ENCODE assay signal across 9 cellular contexts in genomic region chr12:96249196-96250118, GRCh38. TPM values are rescaled to one million over a fixed set of nuclear protein-coding genes. Genes with fewer than 3 reads are reported as not detected.
A peak's percentile ranks its signal among the peaks of the same experiment; 100 is the strongest.
DNase-seq lines count a peak whose midpoint lies in the region; ATAC-seq and TF ChIP-seq lines count a peak whose summit lies in the region.
"Had no signal": no experiment of that assay in that cellular context is flagged by ENCODE, and none has a peak within 500 bp of the region (broad histone marks: within the 10 kb centered on the region; RNA-seq: fewer than 3 reads in every experiment).

No MANE protein-coding gene starts in this region.

- no peak overlapping the region for H3K4me3 Mint-ChIP-seq in CD14-positive monocyte

- intact Hi-C loops in CD14-positive monocyte (cut with micrococcal nuclease) (no loop called here), Panc1 (cut with micrococcal nuclease; ENCODE audit: unreplicated experiment) (no loop called here), esophagus muscularis mucosa (cut with DNase I) (no loop called here)

- no TSS peak for BruUV-seq in Panc1 (replicated peaks; lab: Mats Ljungman, UMichigan)

- H3K36me3 ChIP-seq in Panc1 (ENCODE audit: control insufficient read depth, insufficient read depth, low read length) (no peaks in the 10 kb centered on the region), esophagus muscularis mucosa (peaks cover 12 to 53% (median 33%) of the 10 kb centered on the region in 4 donors)

- 54% methylated on average over 7 of the region's 16 CpGs for WGBS in esophagus muscularis mucosa

- H3K4me3 ChIP-seq in Panc1 (ENCODE audit: low read depth in 2 of 2, low read length in 2 of 2) (no peak overlapping the region), esophagus muscularis mucosa (no peak overlapping the region)

- peaks cover 0 to 3% (median 0%) of the 10 kb centered on the region in 7 donors for H3K9me3 Mint-ChIP-seq in CD14-positive monocyte

- ATAC-seq in Panc1 (peak; percentile 10; the same call in 1 of the 2 replicates), omental fat pad (ENCODE audit: low FRiP score) (peak; percentile 26), GM21381 (IDR thresholded peaks at IDR 0.05; ENCODE audit: unreplicated experiment) (no peak), HG03354 (IDR thresholded peaks at IDR 0.05; ENCODE audit: poor library complexity, severe bottlenecking, unreplicated experiment) (no peak)

- in situ Hi-C loops in Panc1 (cut with HindIII; ENCODE audit: low pct_unique_long_range_greater_than_20kb, low sequenced_read_pairs) = no loop called here

- CTCF ChIA-PET in Panc1 (lab: Charles Lee) = no interaction called here

- POLR2A ChIA-PET in Panc1 (lab: Charles Lee) = no interaction called here

- TF ChIP-seq CTCF in CD14-positive monocyte (IDR thresholded peaks at IDR 0.05) = no peak
- no peak for TF ChIP-seq CTCF in Panc1 (IDR thresholded peaks at IDR 0.05)
- no peak for TF ChIP-seq CTCF in esophagus muscularis mucosa (IDR thresholded peaks at IDR 0.05)
- TF ChIP-seq CTCF in omental fat pad (IDR thresholded peaks at IDR 0.05) = no peak

- H3K27me3 ChIP-seq in Panc1 (ENCODE audit: control insufficient read depth, insufficient read depth, low read length) (no peaks in the 10 kb centered on the region), esophagus muscularis mucosa (no peaks in the 10 kb centered on the region)

- TF ChIP-seq EP300 in esophagus muscularis mucosa (IDR thresholded peaks at IDR 0.05) = no peak

- H3K27ac ChIP-seq in Panc1 (ENCODE audit: low read length) = no peak overlapping the region
- peak overlapping the region; percentile 50 to 79 (median 66) for H3K27ac ChIP-seq in esophagus muscularis mucosa (replicated peaks in 1 of 4)

- peaks cover 8% of the 10 kb centered on the region for H3K4me1 Mint-ChIP-seq in CD14-positive monocyte

- peaks cover 76 to 80% of the 10 kb centered on the region in 2 donors for H3K36me3 Mint-ChIP-seq in CD14-positive monocyte

- H3K27ac Mint-ChIP-seq in CD14-positive monocyte = peak overlapping the region in 5 of 7 donors; percentile 32 to 83 (median 64)

- H3K9me3 ChIP-seq in Panc1 (ENCODE audit: control insufficient read depth, insufficient read depth, low read depth, low read length) (no peaks in the 10 kb centered on the region), esophagus muscularis mucosa (no peaks in the 10 kb centered on the region)

- no peak for TF ChIP-seq POLR2A in esophagus muscularis mucosa (IDR thresholded peaks at IDR 0.05; ENCODE audit: low read depth)

- DNase-seq in CD14-positive monocyte (ENCODE audit: low spot score) = no peak
- DNase-seq in Panc1 (ENCODE audit: low read depth, low spot score) = no peak
- DNase-seq in esophagus muscularis mucosa (ENCODE audit: extremely low spot score) = peak; percentile 92
- DNase-seq in omental fat pad (ENCODE audit: low spot score) = no peak
- no peak for DNase-seq in pons (ENCODE audit: low spot score)
- DNase-seq in NOMO-1 treated with dmso at 0.1 percent for 144 hours (lab: John Stamatoyannopoulos, UW; ENCODE audit: unreplicated experiment) = no peak
- DNase-seq: SW 1271 had no signal

- H3K27me3 Mint-ChIP-seq in CD14-positive monocyte (ENCODE audit: low read depth in 3 of 3) = peaks cover 0 to 1% (median 0%) of the 10 kb centered on the region in 3 donors

- no peaks in the 10 kb centered on the region for H3K4me1 ChIP-seq in Panc1 (ENCODE audit: control insufficient read depth, insufficient read depth, low read length)
- H3K4me1 ChIP-seq in esophagus muscularis mucosa = peaks cover 23 to 40% (median 29%) of the 10 kb centered on the region in 4 donors

RNA-seq across cellular contexts. Expression of gene ELK3, which starts 55.3 kb away (rescaled TPM):
- 10 to 100 TPM; 12.1 to 14.6 TPM for polyA plus RNA-seq in CD14-positive monocyte
- total RNA-seq in Panc1 (2021; ENCODE audit: unreplicated experiment) (25.1 TPM), esophagus muscularis mucosa (10 to 100 TPM; 13.7 to 26.9 (median 25.7) TPM), omental fat pad (10 to 100 TPM; 22.4 to 69.7 (median 37.9) TPM)
- 21.8 TPM for polyA plus RNA-seq in Panc1 (2012; ENCODE audit: insufficient read length)

Comparison
In these comparisons a context has a peak if more than half of its experiments do, and no peak if none do; other contexts are left out.
1. ATAC-seq: peak in Panc1 (single experiment) and omental fat pad (single experiment); none in GM21381 (single experiment) and HG03354 (single experiment).